1 cellular context compared by ENCODE assay signal in the genomic region with DNA sequence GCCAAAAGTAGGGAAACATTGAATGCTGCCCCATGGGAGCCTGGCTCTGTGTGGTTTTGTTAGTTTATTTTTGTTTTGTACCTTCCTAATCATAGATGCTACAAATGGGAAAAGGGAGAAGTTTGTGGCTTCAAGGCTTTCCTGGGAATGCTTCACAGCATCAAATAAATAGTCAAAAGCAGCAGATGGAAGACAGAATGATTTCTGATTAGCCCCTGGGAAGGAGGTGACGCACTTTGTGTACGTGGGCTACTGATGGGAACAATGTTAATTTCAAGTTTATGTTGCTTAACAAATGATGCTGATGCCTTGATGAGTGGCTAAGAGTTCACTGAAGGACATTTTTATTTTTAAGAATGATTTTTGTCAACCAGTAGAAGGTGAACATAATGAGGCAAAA.
TF ChIP-seq lines count a peak whose summit lies in the region.

No MANE protein-coding gene starts in this region.

TF ChIP-seq in SK-N-SH, 30 proteins besides CTCF, POLR2A, EP300 and RAD21 (continued from another document):
- TF ChIP-seq NRF1 (IDR thresholded peaks at IDR 0.05; ENCODE audit: low read depth, low read length) (no peak), CHD2 (IDR thresholded peaks at IDR 0.05; ENCODE audit: low read length, partially characterized antibody) (no peak), MEF2A (IDR thresholded peaks at IDR 0.05; ENCODE audit: borderline replicate concordance, low read depth) (no peak), SIN3A (IDR thresholded peaks at IDR 0.05; ENCODE audit: borderline replicate concordance, low read depth, low read length) (no peak), MXI1 (IDR thresholded peaks at IDR 0.05; ENCODE audit: low read depth, low read length) (no peak), RFX5 (IDR thresholded peaks at IDR 0.05; ENCODE audit: low read length) (no peak), ELF1 (IDR thresholded peaks at IDR 0.05) (no peak), RCOR1 (IDR thresholded peaks at IDR 0.05; ENCODE audit: low read length) (no peak), GATA2 (CRISPR knock-in tag; IDR thresholded peaks at IDR 0.05) (no peak), FOXJ3 (CRISPR knock-in tag; IDR thresholded peaks at IDR 0.05) (no peak)
- TF ChIP-seq, protein P1, sequence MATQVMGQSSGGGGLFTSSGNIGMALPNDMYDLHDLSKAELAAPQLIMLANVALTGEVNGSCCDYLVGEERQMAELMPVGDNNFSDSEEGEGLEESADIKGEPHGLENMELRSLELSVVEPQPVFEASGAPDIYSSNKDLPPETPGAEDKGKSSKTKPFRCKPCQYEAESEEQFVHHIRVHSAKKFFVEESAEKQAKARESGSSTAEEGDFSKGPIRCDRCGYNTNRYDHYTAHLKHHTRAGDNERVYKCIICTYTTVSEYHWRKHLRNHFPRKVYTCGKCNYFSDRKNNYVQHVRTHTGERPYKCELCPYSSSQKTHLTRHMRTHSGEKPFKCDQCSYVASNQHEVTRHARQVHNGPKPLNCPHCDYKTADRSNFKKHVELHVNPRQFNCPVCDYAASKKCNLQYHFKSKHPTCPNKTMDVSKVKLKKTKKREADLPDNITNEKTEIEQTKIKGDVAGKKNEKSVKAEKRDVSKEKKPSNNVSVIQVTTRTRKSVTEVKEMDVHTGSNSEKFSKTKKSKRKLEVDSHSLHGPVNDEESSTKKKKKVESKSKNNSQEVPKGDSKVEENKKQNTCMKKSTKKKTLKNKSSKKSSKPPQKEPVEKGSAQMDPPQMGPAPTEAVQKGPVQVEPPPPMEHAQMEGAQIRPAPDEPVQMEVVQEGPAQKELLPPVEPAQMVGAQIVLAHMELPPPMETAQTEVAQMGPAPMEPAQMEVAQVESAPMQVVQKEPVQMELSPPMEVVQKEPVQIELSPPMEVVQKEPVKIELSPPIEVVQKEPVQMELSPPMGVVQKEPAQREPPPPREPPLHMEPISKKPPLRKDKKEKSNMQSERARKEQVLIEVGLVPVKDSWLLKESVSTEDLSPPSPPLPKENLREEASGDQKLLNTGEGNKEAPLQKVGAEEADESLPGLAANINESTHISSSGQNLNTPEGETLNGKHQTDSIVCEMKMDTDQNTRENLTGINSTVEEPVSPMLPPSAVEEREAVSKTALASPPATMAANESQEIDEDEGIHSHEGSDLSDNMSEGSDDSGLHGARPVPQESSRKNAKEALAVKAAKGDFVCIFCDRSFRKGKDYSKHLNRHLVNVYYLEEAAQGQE (IDR thresholded peaks at IDR 0.05; ENCODE audit: low read depth, low read length), result no peak
- TF ChIP-seq, protein P2, sequence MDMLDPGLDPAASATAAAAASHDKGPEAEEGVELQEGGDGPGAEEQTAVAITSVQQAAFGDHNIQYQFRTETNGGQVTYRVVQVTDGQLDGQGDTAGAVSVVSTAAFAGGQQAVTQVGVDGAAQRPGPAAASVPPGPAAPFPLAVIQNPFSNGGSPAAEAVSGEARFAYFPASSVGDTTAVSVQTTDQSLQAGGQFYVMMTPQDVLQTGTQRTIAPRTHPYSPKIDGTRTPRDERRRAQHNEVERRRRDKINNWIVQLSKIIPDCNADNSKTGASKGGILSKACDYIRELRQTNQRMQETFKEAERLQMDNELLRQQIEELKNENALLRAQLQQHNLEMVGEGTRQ (IDR thresholded peaks at IDR 0.05; ENCODE audit: borderline replicate concordance, low read depth, low read length), result no peak
- TF ChIP-seq, protein P3, sequence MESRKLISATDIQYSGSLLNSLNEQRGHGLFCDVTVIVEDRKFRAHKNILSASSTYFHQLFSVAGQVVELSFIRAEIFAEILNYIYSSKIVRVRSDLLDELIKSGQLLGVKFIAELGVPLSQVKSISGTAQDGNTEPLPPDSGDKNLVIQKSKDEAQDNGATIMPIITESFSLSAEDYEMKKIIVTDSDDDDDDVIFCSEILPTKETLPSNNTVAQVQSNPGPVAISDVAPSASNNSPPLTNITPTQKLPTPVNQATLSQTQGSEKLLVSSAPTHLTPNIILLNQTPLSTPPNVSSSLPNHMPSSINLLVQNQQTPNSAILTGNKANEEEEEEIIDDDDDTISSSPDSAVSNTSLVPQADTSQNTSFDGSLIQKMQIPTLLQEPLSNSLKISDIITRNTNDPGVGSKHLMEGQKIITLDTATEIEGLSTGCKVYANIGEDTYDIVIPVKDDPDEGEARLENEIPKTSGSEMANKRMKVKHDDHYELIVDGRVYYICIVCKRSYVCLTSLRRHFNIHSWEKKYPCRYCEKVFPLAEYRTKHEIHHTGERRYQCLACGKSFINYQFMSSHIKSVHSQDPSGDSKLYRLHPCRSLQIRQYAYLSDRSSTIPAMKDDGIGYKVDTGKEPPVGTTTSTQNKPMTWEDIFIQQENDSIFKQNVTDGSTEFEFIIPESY (IDR thresholded peaks at IDR 0.05; ENCODE audit: borderline replicate concordance, low read depth), result no peak
TF ChIP-seq in SK-N-SH: peak in this region for 0.
